ENCODE assay signal across 1 cellular context in the genomic region with DNA sequence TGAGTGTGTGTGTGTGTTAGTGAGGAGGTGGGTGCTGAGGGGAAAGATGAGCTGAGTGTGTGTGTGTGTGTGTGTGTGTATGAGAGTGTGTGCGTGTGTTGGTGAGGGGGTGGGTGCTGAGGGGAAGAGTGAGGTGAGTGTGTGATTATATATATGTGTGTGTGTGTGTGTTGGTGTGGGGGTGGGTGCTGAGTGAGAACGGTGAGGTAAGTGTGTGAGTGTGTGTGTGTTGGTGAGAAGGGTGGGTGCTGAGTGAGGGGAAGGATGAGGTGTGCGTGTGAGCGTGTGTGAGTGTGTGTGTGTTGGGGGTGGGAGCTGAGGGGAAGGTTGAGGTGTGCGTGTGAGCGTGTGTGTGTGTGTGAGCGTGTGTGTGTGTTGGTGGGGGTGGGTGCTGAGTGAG.
TF ChIP-seq lines count a peak whose summit lies in the region.

No MANE protein-coding gene starts in this region.

TF ChIP-seq in IMR-90, 13 proteins besides CTCF, POLR2A, EP300 and RAD21 (continued from another document):
- no peak for TF ChIP-seq RFX5 (IDR thresholded peaks at IDR 0.05; ENCODE audit: low read depth, low read length)
- TF ChIP-seq MAZ (IDR thresholded peaks at IDR 0.05; ENCODE audit: borderline replicate concordance, low read depth, low read length): no peak
- TF ChIP-seq SMC3 (IDR thresholded peaks at IDR 0.05; ENCODE audit: low read depth, low read length): no peak
- no peak for TF ChIP-seq NFE2L2 (IDR thresholded peaks at IDR 0.05; ENCODE audit: low read depth, low read length)
- TF ChIP-seq CEBPB (IDR thresholded peaks at IDR 0.05; ENCODE audit: low read depth, low read length): no peak
- no peak for TF ChIP-seq RCOR1 (IDR thresholded peaks at IDR 0.05; ENCODE audit: insufficient replicate concordance, low read length)
